8 cellular contexts compared by ENCODE assay signal in genomic region chr3:75435779-75436376, GRCh38.
DNase-seq lines count a peak whose midpoint lies in the region; ATAC-seq and TF ChIP-seq lines count a peak whose summit lies in the region.
"Not testable (repeated sequence)": the region's sequence is repeated elsewhere in the genome, so short reads cannot be mapped to it uniquely, and the experiment has no call there.

No MANE protein-coding gene starts in this region.

- H4K91ac ChIP-seq in H9 (ENCODE audit: insufficient read length, low read depth, low read length), result not testable (repeated sequence)

- not testable (repeated sequence) for H2BK15ac ChIP-seq in H9 (ENCODE audit: low read depth, low read length)

- H3K4me1 Mint-ChIP-seq in CD8-positive, alpha-beta T cell (ENCODE audit: low read depth), result peaks cover 20% of the 10 kb centered on the region
- peaks cover 14 to 19% of the 10 kb centered on the region in 2 experiments for H3K4me1 Mint-ChIP-seq in H9

- H4K8ac ChIP-seq in H9 (replicated peaks; ENCODE audit: insufficient read length, low read depth, low read length), result not testable (repeated sequence)

- H3K27ac ChIP-seq in CD8-positive, alpha-beta T cell (ENCODE audit: low read depth, low read length), result peak overlapping the region; percentile 73
- H3K27ac ChIP-seq in H9 (ENCODE audit: insufficient read length, low read depth, low read length), result not testable (repeated sequence)
- H3K27ac ChIP-seq in muscle layer of colon (ENCODE audit: low read depth, low read length) (peak overlapping the region; percentile 66), subcutaneous abdominal adipose tissue (ENCODE audit: low read depth, low read length) (peak overlapping the region; percentile 30)

- not testable (repeated sequence) for H2BK20ac ChIP-seq in H9 (ENCODE audit: low read depth, low read length, poor library complexity, severe bottlenecking)

- in situ Hi-C loops in astrocyte of the spinal cord (cut with HindIII; ENCODE audit: low sequenced_read_pairs), result not testable (repeated sequence)

- H4K5ac ChIP-seq in H9 (ENCODE audit: insufficient read length, low read depth, low read length), result not testable (repeated sequence)

- H3K27ac Mint-ChIP-seq in CD8-positive, alpha-beta T cell, result peak overlapping the region; percentile 98
- peak overlapping the region; percentile 93 to 95 (median 94); a peak in 6 of 7 replicates for H3K27ac Mint-ChIP-seq in H9

- not testable (repeated sequence) for H2BK5ac ChIP-seq in H9 (ENCODE audit: insufficient read length, low read length)

- POLR2A ChIA-PET in CD8-positive, alpha-beta T cell (lab: Charles Lee), result not testable (repeated sequence)

- not testable (repeated sequence) for H3K27me3 Mint-ChIP-seq in CD8-positive, alpha-beta T cell (ENCODE audit: low read depth); H9 (ENCODE audit: low read depth)

- not testable (repeated sequence) for H3K4me1 ChIP-seq in CD8-positive, alpha-beta T cell (ENCODE audit: insufficient read depth, low read length); H9 (ENCODE audit: insufficient read depth, low read length); muscle layer of colon (ENCODE audit: insufficient read depth, low read length)
- peaks cover 1 to 28% (median 18%) of the 10 kb centered on the region in 5 donors for H3K4me1 ChIP-seq in subcutaneous abdominal adipose tissue (ENCODE audit: control insufficient read depth in 5 of 5, insufficient read depth in 5 of 5, low read length in 5 of 5)

- CTCF ChIA-PET in CD8-positive, alpha-beta T cell (lab: Charles Lee), result not testable (repeated sequence)

- not testable (repeated sequence) for H3K23me2 ChIP-seq in H9 (ENCODE audit: insufficient read length, low read depth, low read length, poor library complexity, severe bottlenecking)

- peak overlapping the region; percentile 100 for H3K4me3 Mint-ChIP-seq in CD8-positive, alpha-beta T cell
- H3K4me3 Mint-ChIP-seq in H9, result peak overlapping the region; percentile 89 to 97

- no CpG with 5 or more reads among the region's 38 CpGs for WGBS in H9 (ENCODE audit: extremely low coverage, insufficient read length, low lambda C conversion rate)

- H3K23ac ChIP-seq in H9 (ENCODE audit: insufficient read length, low read depth, low read length), result not testable (repeated sequence)

- H2BK120ac ChIP-seq in H9 (ENCODE audit: low read depth, low read length, poor library complexity, severe bottlenecking), result not testable (repeated sequence)

- H3K36me3 Mint-ChIP-seq in CD8-positive, alpha-beta T cell, result peaks cover 15% of the 10 kb centered on the region
- peaks cover 2 to 13% (median 12%) of the 10 kb centered on the region in 3 experiments; a peak in 4 of 7 replicates for H3K36me3 Mint-ChIP-seq in H9 (ENCODE audit: insufficient read depth in 1 of 3, low read depth in 3 of 3)

- not testable (repeated sequence) for H2AFZ ChIP-seq in H9 (ENCODE audit: low read length)

- H3K4me2 ChIP-seq in H9 (ENCODE audit: insufficient read depth, insufficient read length, low read length), result peak overlapping the region; percentile 66

- not testable (repeated sequence) for H3K79me2 ChIP-seq in H9 (ENCODE audit: insufficient read depth, low read length)

- H3K79me1 ChIP-seq in H9 (ENCODE audit: insufficient read depth, low read depth, low read length, poor library complexity, severe bottlenecking), result not testable (repeated sequence)

- not testable (repeated sequence) for ATAC-seq in CD8-positive, alpha-beta T cell

- peak overlapping the region; percentile 92 for H3K4me3 ChIP-seq in CD8-positive, alpha-beta T cell (ENCODE audit: low read depth, low read length)
- H3K4me3 ChIP-seq in astrocyte of the spinal cord (ENCODE audit: low read depth, low read length) (peak overlapping the region; percentile 51), muscle layer of colon (ENCODE audit: low read depth in 1 of 2, low read length in 2 of 2) (peak overlapping the region; percentile 36 to 55), subcutaneous abdominal adipose tissue (ENCODE audit: low read depth in 1 of 5, low read length in 5 of 5) (peak overlapping the region; percentile 64 to 76 (median 67))

- intact Hi-C loops in CD8-positive, alpha-beta T cell (cut with DNase I, micrococcal nuclease), result loop anchor here in 1 of 2 experiments (10.0 kb wide), 1 partner anchor 349 kb away; the partner anchor contains the start of gene ZNF717

- not testable (repeated sequence) for H3T11ph ChIP-seq in H9 (ENCODE audit: low read length)

- H3K9me3 ChIP-seq in CD8-positive, alpha-beta T cell (ENCODE audit: low read length); H9 (ENCODE audit: control insufficient read depth, low read depth, low read length); muscle layer of colon (ENCODE audit: low read length); subcutaneous abdominal adipose tissue (ENCODE audit: control insufficient read depth in 5 of 5, low read length in 5 of 5): not testable (repeated sequence)

- not testable (repeated sequence) for TF ChIP-seq CTCF in CD8-positive, alpha-beta T cell (IDR thresholded peaks at IDR 0.05); H9 (conservative IDR thresholded peaks at IDR 0.05); astrocyte of the spinal cord (IDR thresholded peaks at IDR 0.05; ENCODE audit: low read depth, low read length)

- not testable (repeated sequence) for H3K27me3 ChIP-seq in CD8-positive, alpha-beta T cell (ENCODE audit: insufficient read depth, low read length); H9 (ENCODE audit: insufficient read depth, low read length); muscle layer of colon (ENCODE audit: control insufficient read depth in 1 of 2, insufficient read depth in 2 of 2, low read length in 2 of 2); subcutaneous abdominal adipose tissue (ENCODE audit: control insufficient read depth in 5 of 5, insufficient read depth in 4 of 5, low read length in 5 of 5)

- not testable (repeated sequence) for H2AK5ac ChIP-seq in H9 (ENCODE audit: insufficient read length, low read length)

- not testable (repeated sequence) for H2BK12ac ChIP-seq in H9 (ENCODE audit: insufficient read length, low read depth, low read length)

- H3K18ac ChIP-seq in H9 (ENCODE audit: insufficient read length, low read depth, low read length), result not testable (repeated sequence)

- not testable (repeated sequence) for DNase-seq in CD8-positive, alpha-beta T cell; astrocyte of the spinal cord (ENCODE audit: low read depth, low spot score)
- DNase-seq in H9 (peak; percentile 96), NCI-H187 (lab: John Stamatoyannopoulos, UW) (peak; percentile 59 to 70), SKM-1 (lab: John Stamatoyannopoulos, UW; ENCODE audit: unreplicated experiment) (peak; percentile 43), germinal center (ENCODE audit: low spot score) (peak; percentile 42)

- peak overlapping the region; percentile 45 for H3K14ac ChIP-seq in H9 (ENCODE audit: insufficient read depth, low read length)

- not testable (repeated sequence) for H3K36me3 ChIP-seq in CD8-positive, alpha-beta T cell (ENCODE audit: insufficient read depth, low read length); muscle layer of colon (ENCODE audit: insufficient read depth, low read length); subcutaneous abdominal adipose tissue (ENCODE audit: control insufficient read depth in 5 of 5, insufficient read depth in 5 of 5, low read length in 5 of 5)

- not testable (repeated sequence) for H3K56ac ChIP-seq in H9 (ENCODE audit: insufficient read length, low read depth, low read length)

- not testable (repeated sequence) for H3K4ac ChIP-seq in H9 (ENCODE audit: low read depth, low read length)

- H4K20me1 ChIP-seq in H9 (ENCODE audit: control insufficient read depth, insufficient read depth, insufficient read length), result not testable (repeated sequence)

- H3K9me3 Mint-ChIP-seq in CD8-positive, alpha-beta T cell; H9: not testable (repeated sequence)

- peak overlapping the region; percentile 39 for H3K9ac ChIP-seq in H9 (ENCODE audit: extremely low read depth, insufficient read length, low read length)
- peak overlapping the region; percentile 36 for H3K9ac ChIP-seq in muscle layer of colon (ENCODE audit: low read length)
- H3K9ac ChIP-seq in subcutaneous abdominal adipose tissue (ENCODE audit: low read length in 5 of 5), result peak overlapping the region in 3 of 5 donors; percentile 47 to 75 (median 62)
